ENCODE assay signal across 1 cellular context in the genomic region with DNA sequence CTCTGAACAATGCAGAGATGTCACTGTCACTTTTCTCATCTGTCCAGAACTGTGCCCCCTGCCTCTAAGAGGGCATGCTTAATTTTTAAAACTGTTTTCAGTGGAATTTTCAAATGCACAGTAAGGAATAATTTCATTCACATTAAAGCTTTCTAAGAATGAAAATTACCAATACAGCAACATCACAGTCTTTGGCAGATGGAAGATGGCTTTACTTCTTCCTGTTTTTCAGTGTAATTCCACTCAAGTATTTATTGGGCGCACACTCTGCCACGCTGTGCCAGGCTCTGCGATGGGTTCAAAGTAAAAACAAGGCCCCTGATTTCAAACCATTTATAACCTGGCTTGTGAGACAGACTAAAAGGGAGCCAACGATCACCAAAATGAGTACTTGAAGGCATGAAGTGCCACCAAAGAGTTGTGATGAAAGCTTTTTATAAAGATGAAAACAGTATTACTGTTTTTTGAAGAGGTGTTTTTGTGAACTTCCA.
TF ChIP-seq lines count a peak whose summit lies in the region.

No MANE protein-coding gene starts in this region.

TF ChIP-seq in IMR-90, 13 proteins besides CTCF, POLR2A, EP300 and RAD21 (continued from another document):
- TF ChIP-seq USF2 (IDR thresholded peaks at IDR 0.05; ENCODE audit: low read depth, low read length) (no peak), RFX5 (IDR thresholded peaks at IDR 0.05; ENCODE audit: low read depth, low read length) (no peak), RCOR1 (IDR thresholded peaks at IDR 0.05; ENCODE audit: insufficient replicate concordance, low read length) (no peak), NFE2L2 (IDR thresholded peaks at IDR 0.05; ENCODE audit: low read depth, low read length) (no peak), BHLHE40 (IDR thresholded peaks at IDR 0.05; ENCODE audit: low read depth, low read length) (no peak)
